Comparison of ENCODE assay signal across 9 cellular contexts in the genomic region with DNA sequence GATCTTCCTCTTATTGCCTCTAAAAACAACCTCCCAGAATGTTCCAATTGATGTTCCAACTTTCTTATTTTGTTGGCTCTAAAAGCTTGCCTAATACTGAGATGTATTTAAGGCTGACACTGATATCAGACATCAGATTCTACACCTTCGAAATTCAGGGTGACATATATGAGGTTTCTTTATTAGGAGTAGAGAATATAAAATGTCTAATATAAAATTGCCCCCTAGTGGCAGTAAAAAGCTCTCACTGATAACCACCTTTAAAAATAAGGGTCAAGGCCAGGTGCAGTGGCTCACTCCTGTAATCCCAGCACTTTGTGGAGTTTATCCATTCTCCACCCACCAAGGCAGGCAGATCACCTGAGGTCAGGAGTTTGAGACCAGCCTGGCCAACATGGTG.
DNase-seq lines count a peak whose midpoint lies in the region; ATAC-seq and TF ChIP-seq lines count a peak whose summit lies in the region.
"Had no signal": no experiment of that assay in that cellular context is flagged by ENCODE, and none has a peak within 500 bp of the region (broad histone marks: within the 10 kb centered on the region; RNA-seq: fewer than 3 reads in every experiment).

No MANE protein-coding gene starts in this region.

- H3K9ac ChIP-seq in HCT116 (ENCODE audit: low read length), result no peak overlapping the region

- peak; percentile 59 for DNase-seq in DMS153 treated with DMSO at 0.1 percent for 48 hours (lab: John Stamatoyannopoulos, UW; ENCODE audit: unreplicated experiment)
- DNase-seq in HCT116 (ENCODE audit: low read depth, low spot score), result no peak
- DNase-seq in NCI-H345 (lab: John Stamatoyannopoulos, UW), result peak; percentile 15
- DNase-seq in endothelial cell (ENCODE audit: low spot score), result no peak
- DNase-seq in NK-92 treated with Interleukin-12 subunit alpha and Interleukin-12 subunit beta, amount 100 ng/mL, for 24 hours (lab: John Stamatoyannopoulos, UW), result no peak
- DNase-seq in ovary, result no peak
- DNase-seq in stimulated activated CD4-positive, alpha-beta T cell treated with anti-CD3 and anti-CD28 coated beads, Interleukin-2, amount 100 ng/mL, for 48 hours, result no peak

- no peak overlapping the region for H3K27ac ChIP-seq in HCT116 (ENCODE audit: low read depth, low read length)
- no peak overlapping the region for H3K27ac ChIP-seq in ovary
- H3K27ac ChIP-seq: HL-60 had no signal

- no peaks in the 10 kb centered on the region for H3K4me1 Mint-ChIP-seq in endothelial cell (ENCODE audit: unreplicated experiment)

- no peaks in the 10 kb centered on the region for H3K9me2 ChIP-seq in HCT116 (ENCODE audit: insufficient read depth)

- intact Hi-C loops in HCT116 (cut with micrococcal nuclease) (loop anchor here (5.0 kb wide), 1 partner anchor 320 kb away; no protein-coding TSS in a partner anchor), ovary (cut with DNase I) (no loop called here)

- POLR2A ChIA-PET in HCT116 (lab: Charles Lee), result no interaction called here

- H3K4me2 ChIP-seq in HCT116 (ENCODE audit: low read length), result no peak overlapping the region; the same call in 1 of the 2 replicates

- H3K4me3 ChIP-seq in HCT116 (replicated peaks in 1 of 2; ENCODE audit: low read depth in 1 of 2, low read length in 2 of 2), result no peak overlapping the region
- no peak overlapping the region for H3K4me3 ChIP-seq in ovary

- no peak overlapping the region for H3K27ac Mint-ChIP-seq in endothelial cell (ENCODE audit: unreplicated experiment)

- H3K36me3 ChIP-seq in HCT116 (ENCODE audit: control insufficient read depth in 1 of 2, insufficient read depth in 2 of 2, low read length in 2 of 2) (no peaks in the 10 kb centered on the region), ovary (no peaks in the 10 kb centered on the region)

- H4K20me1 ChIP-seq in HCT116 (ENCODE audit: insufficient read depth), result no peaks in the 10 kb centered on the region

- H3K79me2 ChIP-seq in HCT116 (ENCODE audit: insufficient read depth, low read length), result no peaks in the 10 kb centered on the region

- ATAC-seq in HCT116 (peak; percentile 84), GM19467 (IDR thresholded peaks at IDR 0.05; ENCODE audit: unreplicated experiment) (no peak)

- BruUV-seq in HCT116 (replicated peaks; lab: Mats Ljungman, UMichigan), result no TSS peak

- TF ChIP-seq POLR2A in HCT116 (IDR thresholded peaks at IDR 0.05; ENCODE audit: borderline replicate concordance, extremely low read depth, insufficient read depth, insufficient read length) (no peak), ovary (IDR thresholded peaks at IDR 0.05) (no peak)

- TF ChIP-seq RAD21 in HCT116 (IDR thresholded peaks at IDR 0.05; ENCODE audit: low read depth), result peak; percentile 62

- TF ChIP-seq CTCF in HCT116 (IDR thresholded peaks at IDR 0.05 in 2 of 3, conservative IDR thresholded peaks at IDR 0.05 in 1 of 3; ENCODE audit: borderline replicate concordance in 1 of 3, insufficient read depth in 1 of 3, low read depth in 2 of 3, low read length in 2 of 3), result peak; percentile 36 to 61 (median 43); a peak in 5 of 6 replicates
- TF ChIP-seq CTCF in endothelial cell (IDR thresholded peaks at IDR 0.05; ENCODE audit: unreplicated experiment), result peak; percentile 73
- no peak for TF ChIP-seq CTCF in ovary (IDR thresholded peaks at IDR 0.05)

- H3K4me3 Mint-ChIP-seq in endothelial cell (ENCODE audit: unreplicated experiment), result no peak overlapping the region

- WGBS in ovary, 3 donors, result 62 to 74% (median 72%) methylated on average over 1 of the region's 1 CpG

- RAD21 ChIA-PET in HCT116 (lab: Charles Lee; ENCODE audit: low non-redundant PET in 1 of 2, low total read pairs in 2 of 2, uncharacterized antibody in 2 of 2, unreplicated experiment in 2 of 2), result no interaction called here

- no peak for TF ChIP-seq EP300 in ovary (IDR thresholded peaks at IDR 0.05)

- H3K9me3 ChIP-seq in HCT116 (ENCODE audit: control insufficient read depth in 1 of 2, insufficient read depth in 1 of 2, low read depth in 1 of 2, low read length in 2 of 2), result no peaks in the 10 kb centered on the region
- no peaks in the 10 kb centered on the region for H3K9me3 ChIP-seq in ovary

- H3K27me3 ChIP-seq in HCT116 (ENCODE audit: insufficient read depth, low read length) (no peaks in the 10 kb centered on the region), ovary (no peaks in the 10 kb centered on the region)

- CTCF ChIA-PET in HCT116 (lab: Charles Lee), result interaction anchor here (0.6 to 1.6 kb wide), 3 partner anchors 9 to 321 kb away, joined by 4 to 5 read pairs (median 4); no protein-coding TSS in a partner anchor

- no peaks in the 10 kb centered on the region for H3K27me3 Mint-ChIP-seq in endothelial cell (ENCODE audit: unreplicated experiment)

- no peaks in the 10 kb centered on the region for H3K4me1 ChIP-seq in HCT116 (ENCODE audit: control insufficient read depth in 1 of 2, insufficient read depth in 2 of 2, low read length in 2 of 2)
- no peaks in the 10 kb centered on the region for H3K4me1 ChIP-seq in ovary (ENCODE audit: insufficient read depth)

- no peaks in the 10 kb centered on the region for H3K9me3 Mint-ChIP-seq in endothelial cell (ENCODE audit: unreplicated experiment)

- H3K36me3 Mint-ChIP-seq in endothelial cell (ENCODE audit: low read depth, unreplicated experiment), result no peaks in the 10 kb centered on the region

- peak overlapping the region; percentile 90 for H2AFZ ChIP-seq in HCT116 (ENCODE audit: low read depth, low read length, poor library complexity, severe bottlenecking)

TF ChIP-seq in HCT116, 20 proteins besides CTCF, POLR2A, EP300 and RAD21:
- TF ChIP-seq EZH2 (IDR thresholded peaks at IDR 0.05) (no peak), ZBTB33 (IDR thresholded peaks at IDR 0.05; ENCODE audit: extremely low read depth, insufficient replicate concordance, low read length) (no peak), POLR2AphosphoS5 (IDR thresholded peaks at IDR 0.05; ENCODE audit: low read depth, low read length) (no peak), JUND (IDR thresholded peaks at IDR 0.05) (no peak), YY1 (IDR thresholded peaks at IDR 0.05; ENCODE audit: extremely low read depth, insufficient replicate concordance, low read depth, low read length) (no peak), EZH2phosphoT487 (IDR thresholded peaks at IDR 0.05; ENCODE audit: borderline replicate concordance) (no peak), FOSL1 (IDR thresholded peaks at IDR 0.05; ENCODE audit: low read depth) (no peak), SIN3A (IDR thresholded peaks at IDR 0.05; ENCODE audit: low read depth) (no peak)
- TF ChIP-seq, protein P1, sequence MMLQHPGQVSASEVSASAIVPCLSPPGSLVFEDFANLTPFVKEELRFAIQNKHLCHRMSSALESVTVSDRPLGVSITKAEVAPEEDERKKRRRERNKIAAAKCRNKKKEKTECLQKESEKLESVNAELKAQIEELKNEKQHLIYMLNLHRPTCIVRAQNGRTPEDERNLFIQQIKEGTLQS (IDR thresholded peaks at IDR 0.05), result no peak

Comparison
In these comparisons a context has a peak if more than half of its experiments do, and no peak if none do; other contexts are left out.
1. DNase-seq: peak in DMS153 treated with DMSO at 0.1 percent for 48 hours (single experiment) and NCI-H345 (single experiment); none in HCT116 (single experiment), endothelial cell (single experiment), NK-92 treated with Interleukin-12 subunit alpha and Interleukin-12 subunit beta, amount 100 ng/mL, for 24 hours (single experiment), ovary (0 of 5) and stimulated activated CD4-positive, alpha-beta T cell treated with anti-CD3 and anti-CD28 coated beads, Interleukin-2, amount 100 ng/mL, for 48 hours (0 of 2).
2. CTCF ChIP-seq: peak in HCT116 (3 of 3) and endothelial cell (single experiment); none in ovary (0 of 3).